In genomic region chr16:11613381-11614303, GRCh38 we compare ENCODE assay signal across 1 cellular context.
TF ChIP-seq lines count a peak whose summit lies in the region.

No MANE protein-coding gene starts in this region.

TF ChIP-seq in GM23338, 12 proteins besides CTCF, POLR2A, EP300 and RAD21 (continued from another document):
- TF ChIP-seq ZNF462 (CRISPR knock-in tag; IDR thresholded peaks at IDR 0.05), result no peak
